In genomic region chr10:13284050-13284449, GRCh38 we compare ENCODE assay signal across 1 cellular context.
TF ChIP-seq lines count a peak whose summit lies in the region.

No MANE protein-coding gene starts in this region.

TF ChIP-seq in HepG2, 621 proteins besides CTCF, POLR2A, EP300 and RAD21 (continued from another document):
- no peak for TF ChIP-seq PRDM10 (CRISPR knock-in tag; IDR thresholded peaks at IDR 0.05; ENCODE audit: low read depth)
- TF ChIP-seq ZNF816 (CRISPR knock-in tag; IDR thresholded peaks at IDR 0.05; ENCODE audit: borderline replicate concordance), result no peak
- no peak for TF ChIP-seq ZMYM4 (CRISPR knock-in tag; IDR thresholded peaks at IDR 0.05)
- 0 out of 2 replicates have a peak, but pooled peaks have one; percentile 11 for TF ChIP-seq ZMYM3 (CRISPR knock-in tag; IDR thresholded peaks at IDR 0.05)
- no peak for TF ChIP-seq KLF11 (CRISPR knock-in tag; IDR thresholded peaks at IDR 0.05)
- TF ChIP-seq ZNF770 (CRISPR knock-in tag; IDR thresholded peaks at IDR 0.05), result peak; percentile 57; the same call in 1 of the 2 replicates
- TF ChIP-seq SALL1 (CRISPR knock-in tag; IDR thresholded peaks at IDR 0.05), result no peak
- no peak for TF ChIP-seq MAFF (IDR thresholded peaks at IDR 0.05; ENCODE audit: low read depth, low read length)
- no peak for TF ChIP-seq ZNF7 (CRISPR knock-in tag; IDR thresholded peaks at IDR 0.05)
- TF ChIP-seq SAP130 (CRISPR knock-in tag; IDR thresholded peaks at IDR 0.05; ENCODE audit: low read depth), result no peak
- no peak for TF ChIP-seq NRL (CRISPR knock-in tag; IDR thresholded peaks at IDR 0.05; ENCODE audit: borderline replicate concordance)
- peak; percentile 96 for TF ChIP-seq ZNF121 (CRISPR knock-in tag; IDR thresholded peaks at IDR 0.05)
- no peak for TF ChIP-seq ZNF367 (CRISPR knock-in tag; IDR thresholded peaks at IDR 0.05; ENCODE audit: borderline replicate concordance)
- TF ChIP-seq ZSCAN25 (CRISPR knock-in tag; IDR thresholded peaks at IDR 0.05), result no peak
- TF ChIP-seq SMAD1 (CRISPR knock-in tag; IDR thresholded peaks at IDR 0.05; ENCODE audit: borderline replicate concordance, low read depth), result no peak
- TF ChIP-seq SRSF1 (optimal IDR thresholded peaks at IDR 0.05; ENCODE audit: low read depth, low read length), result no peak
- TF ChIP-seq FOXP1 (IDR thresholded peaks at IDR 0.05), result no peak
- TF ChIP-seq FOXP1 (CRISPR knock-in tag; IDR thresholded peaks at IDR 0.05), result no peak
- TF ChIP-seq YEATS4 (CRISPR knock-in tag; IDR thresholded peaks at IDR 0.05; ENCODE audit: borderline replicate concordance), result no peak
- no peak for TF ChIP-seq KAT2B (IDR thresholded peaks at IDR 0.05; ENCODE audit: borderline replicate concordance, low read depth, low read length)
- no peak for TF ChIP-seq ZNF720 (CRISPR knock-in tag; IDR thresholded peaks at IDR 0.05)
- no peak for TF ChIP-seq ZNF713 (CRISPR knock-in tag; IDR thresholded peaks at IDR 0.05)
- no peak for TF ChIP-seq BRD4 (CRISPR knock-in tag; IDR thresholded peaks at IDR 0.05)
- TF ChIP-seq SIN3B (IDR thresholded peaks at IDR 0.05; ENCODE audit: low read length), result no peak
- no peak for TF ChIP-seq ZFP90 (CRISPR knock-in tag; IDR thresholded peaks at IDR 0.05; ENCODE audit: borderline replicate concordance)
- TF ChIP-seq REST (IDR thresholded peaks at IDR 0.05; ENCODE audit: borderline replicate concordance in 1 of 2, low read depth in 1 of 2, low read length in 2 of 2), result no peak
- TF ChIP-seq NCOA2 (CRISPR knock-in tag; IDR thresholded peaks at IDR 0.05), result no peak
- TF ChIP-seq, protein P1, sequence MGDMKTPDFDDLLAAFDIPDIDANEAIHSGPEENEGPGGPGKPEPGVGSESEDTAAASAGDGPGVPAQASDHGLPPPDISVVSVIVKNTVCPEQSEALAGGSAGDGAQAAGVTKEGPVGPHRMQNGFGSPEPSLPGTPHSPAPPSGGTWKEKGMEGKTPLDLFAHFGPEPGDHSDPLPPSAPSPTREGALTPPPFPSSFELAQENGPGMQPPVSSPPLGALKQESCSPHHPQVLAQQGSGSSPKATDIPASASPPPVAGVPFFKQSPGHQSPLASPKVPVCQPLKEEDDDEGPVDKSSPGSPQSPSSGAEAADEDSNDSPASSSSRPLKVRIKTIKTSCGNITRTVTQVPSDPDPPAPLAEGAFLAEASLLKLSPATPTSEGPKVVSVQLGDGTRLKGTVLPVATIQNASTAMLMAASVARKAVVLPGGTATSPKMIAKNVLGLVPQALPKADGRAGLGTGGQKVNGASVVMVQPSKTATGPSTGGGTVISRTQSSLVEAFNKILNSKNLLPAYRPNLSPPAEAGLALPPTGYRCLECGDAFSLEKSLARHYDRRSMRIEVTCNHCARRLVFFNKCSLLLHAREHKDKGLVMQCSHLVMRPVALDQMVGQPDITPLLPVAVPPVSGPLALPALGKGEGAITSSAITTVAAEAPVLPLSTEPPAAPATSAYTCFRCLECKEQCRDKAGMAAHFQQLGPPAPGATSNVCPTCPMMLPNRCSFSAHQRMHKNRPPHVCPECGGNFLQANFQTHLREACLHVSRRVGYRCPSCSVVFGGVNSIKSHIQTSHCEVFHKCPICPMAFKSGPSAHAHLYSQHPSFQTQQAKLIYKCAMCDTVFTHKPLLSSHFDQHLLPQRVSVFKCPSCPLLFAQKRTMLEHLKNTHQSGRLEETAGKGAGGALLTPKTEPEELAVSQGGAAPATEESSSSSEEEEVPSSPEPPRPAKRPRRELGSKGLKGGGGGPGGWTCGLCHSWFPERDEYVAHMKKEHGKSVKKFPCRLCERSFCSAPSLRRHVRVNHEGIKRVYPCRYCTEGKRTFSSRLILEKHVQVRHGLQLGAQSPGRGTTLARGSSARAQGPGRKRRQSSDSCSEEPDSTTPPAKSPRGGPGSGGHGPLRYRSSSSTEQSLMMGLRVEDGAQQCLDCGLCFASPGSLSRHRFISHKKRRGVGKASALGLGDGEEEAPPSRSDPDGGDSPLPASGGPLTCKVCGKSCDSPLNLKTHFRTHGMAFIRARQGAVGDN (CRISPR knock-in tag; IDR thresholded peaks at IDR 0.05), result 0 out of 2 replicates have a peak, but pooled peaks have one; percentile 8
- peak; percentile 11; the same call in 1 of the 2 replicates for TF ChIP-seq KLF6 (CRISPR knock-in tag; IDR thresholded peaks at IDR 0.05)
- TF ChIP-seq ZNF496 (CRISPR knock-in tag; IDR thresholded peaks at IDR 0.05; ENCODE audit: insufficient replicate concordance), result no peak
